ENCODE assay signal across 10 cellular contexts in the genomic region with DNA sequence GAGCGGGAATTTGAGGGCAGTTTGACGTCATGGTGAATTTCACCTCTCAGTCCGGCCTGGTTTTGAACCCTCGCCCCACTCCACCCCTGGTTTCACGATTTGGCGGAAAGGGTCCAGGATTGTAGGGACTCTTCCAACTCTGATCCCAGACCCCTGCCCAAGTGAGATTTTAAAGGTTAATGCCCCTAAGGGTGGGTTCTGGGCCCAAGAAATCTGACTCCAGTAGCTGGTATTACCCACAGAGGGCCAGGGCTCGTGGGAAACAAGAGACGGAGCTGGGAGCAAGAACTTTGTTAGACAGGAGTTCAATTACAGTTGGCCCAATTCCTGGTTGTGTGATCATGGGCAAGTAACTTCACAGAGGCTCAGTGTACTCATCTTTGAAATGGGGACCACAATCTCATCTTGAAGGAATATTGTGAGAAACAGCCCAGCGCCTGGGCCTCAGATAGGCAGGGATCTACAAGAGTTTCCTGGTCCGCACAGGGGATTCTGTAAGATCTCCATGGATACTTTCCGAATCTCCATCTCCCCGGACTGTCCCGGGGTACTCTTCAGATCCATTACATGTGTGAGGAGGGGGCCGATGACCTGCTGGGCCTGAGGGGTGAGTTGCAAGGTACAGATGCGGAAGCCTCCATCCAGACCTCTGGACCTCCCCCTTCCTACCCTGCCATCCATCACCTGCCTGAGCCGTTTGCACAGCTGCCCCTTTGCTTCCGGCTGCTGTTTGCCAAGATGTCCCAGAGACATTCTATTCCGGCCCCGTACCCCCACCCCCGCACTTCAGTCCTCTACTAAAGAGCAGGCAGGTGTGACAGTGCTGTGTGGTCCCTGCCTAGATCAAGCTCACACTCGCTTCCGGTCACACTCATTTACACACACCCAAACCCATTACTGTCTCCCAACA. TPM values are rescaled to one million over a fixed set of nuclear protein-coding genes. Genes with fewer than 3 reads are reported as not detected.
DNase-seq lines count a peak whose midpoint lies in the region; ATAC-seq, FAIRE-seq and TF ChIP-seq lines count a peak whose summit lies in the region.
"Had no signal": no experiment of that assay in that cellular context is flagged by ENCODE, and none has a peak within 500 bp of the region (broad histone marks: within the 10 kb centered on the region; RNA-seq: fewer than 3 reads in every experiment).

No MANE protein-coding gene starts in this region.

- H3K9ac ChIP-seq in astrocyte (ENCODE audit: low read length) (no peak overlapping the region), neural progenitor cell (no peak overlapping the region)

- H3K9me3 Mint-ChIP-seq in astrocyte (ENCODE audit: unreplicated experiment) (peaks cover 2% of the 10 kb centered on the region), neural progenitor cell (no peaks in the 10 kb centered on the region)

- TF ChIP-seq CTCF in astrocyte (IDR thresholded peaks at IDR 0.05; ENCODE audit: insufficient read depth, low read depth, low read length) (no peak), neural progenitor cell (IDR thresholded peaks at IDR 0.05) (no peak)

- peak; percentile 21 for ATAC-seq in GM18511 (IDR thresholded peaks at IDR 0.05; ENCODE audit: unreplicated experiment)
- ATAC-seq in HG03571 (IDR thresholded peaks at IDR 0.05; ENCODE audit: unreplicated experiment), result no peak

- H3K36me3 ChIP-seq in astrocyte (ENCODE audit: insufficient read depth, low read length), result no peaks in the 10 kb centered on the region
- H3K36me3 ChIP-seq in neural progenitor cell, result no peaks in the 10 kb centered on the region

- peaks cover 4% of the 10 kb centered on the region for H3K4me1 Mint-ChIP-seq in astrocyte (ENCODE audit: low read depth, unreplicated experiment)
- H3K4me1 Mint-ChIP-seq in neural progenitor cell, result peaks cover 21% of the 10 kb centered on the region

- peak overlapping the region; percentile 71 for H3K4me2 ChIP-seq in astrocyte (ENCODE audit: low read length)
- H3K4me2 ChIP-seq in neural progenitor cell, result peak overlapping the region; percentile 86

- H3K36me3 Mint-ChIP-seq in astrocyte (ENCODE audit: low read depth, unreplicated experiment) (no peaks in the 10 kb centered on the region), neural progenitor cell (no peaks in the 10 kb centered on the region)

- H3K4me3 Mint-ChIP-seq in astrocyte (ENCODE audit: unreplicated experiment), result peak overlapping the region; percentile 62
- H3K4me3 Mint-ChIP-seq in neural progenitor cell, result peak overlapping the region; percentile 83

- H4K20me1 ChIP-seq in astrocyte (ENCODE audit: insufficient read depth, low read length), result no peaks in the 10 kb centered on the region
- peaks cover 19% of the 10 kb centered on the region for H4K20me1 ChIP-seq in neural progenitor cell (ENCODE audit: low read depth)

- H3K79me2 ChIP-seq in astrocyte (ENCODE audit: insufficient read depth, low read length) (no peaks in the 10 kb centered on the region), neural progenitor cell (ENCODE audit: low read depth) (no peaks in the 10 kb centered on the region)

- H3K4me3 ChIP-seq in astrocyte (ENCODE audit: insufficient read depth, low read depth, low read length), result no peak overlapping the region
- peak overlapping the region; percentile 46 for H3K4me3 ChIP-seq in neural progenitor cell

- H3K4me1 ChIP-seq in astrocyte (ENCODE audit: insufficient read depth, low read length) (peaks cover 11% of the 10 kb centered on the region), neural progenitor cell (peaks cover 22% of the 10 kb centered on the region)

- H3K9me3 ChIP-seq in astrocyte (ENCODE audit: insufficient read depth, low read depth, low read length), result no peaks in the 10 kb centered on the region
- no peaks in the 10 kb centered on the region for H3K9me3 ChIP-seq in neural progenitor cell (ENCODE audit: low read depth)

- H3K27me3 Mint-ChIP-seq in astrocyte (ENCODE audit: low read depth, unreplicated experiment) (peaks cover 89% of the 10 kb centered on the region), neural progenitor cell (ENCODE audit: insufficient read depth, low read depth) (peaks cover 54% of the 10 kb centered on the region)

- peaks cover 19% of the 10 kb centered on the region for H3F3A ChIP-seq in neural progenitor cell (ENCODE audit: low read depth)

- H3K27ac ChIP-seq in astrocyte (ENCODE audit: low read depth, low read length), result no peak overlapping the region
- no peak overlapping the region for H3K27ac ChIP-seq in neural progenitor cell
- H3K27ac ChIP-seq: HL-60 had no signal

- H2AFZ ChIP-seq in astrocyte (ENCODE audit: low read depth, low read length) (no peak overlapping the region), neural progenitor cell (replicated peaks) (no peak overlapping the region)

- peaks cover 68% of the 10 kb centered on the region for H3K27me3 ChIP-seq in astrocyte (ENCODE audit: insufficient read depth, low read length)
- H3K27me3 ChIP-seq in neural progenitor cell, result peaks cover 100% of the 10 kb centered on the region

- DNase-seq in NCI-H1105 (lab: John Stamatoyannopoulos, UW), result peak; percentile 63
- DNase-seq in astrocyte (ENCODE audit: low read depth), result no peak
- DNase-seq in neural progenitor cell (ENCODE audit: low spot score), result peak; percentile 15
- DNase-seq in NCI-H1930 (lab: John Stamatoyannopoulos, UW), result no peak
- no peak for DNase-seq in H4 (ENCODE audit: low spot score)
- no peak for DNase-seq in epidermal melanocyte (ENCODE audit: insufficient read length, low spot score)

- no peak for FAIRE-seq in astrocyte (lab: Jason Lieb, UNC)

- H3K27ac Mint-ChIP-seq in astrocyte (ENCODE audit: unreplicated experiment), result no peak overlapping the region
- no peak overlapping the region for H3K27ac Mint-ChIP-seq in neural progenitor cell

RNA-seq across cellular contexts. Expression of gene CALCA, which starts 0.7 kb away (rescaled TPM):
- not detected in 2 replicates for total RNA-seq in astrocyte
- not detected in 2 replicates for total RNA-seq in neural progenitor cell (ENCODE audit: low replicate concordance)
- 0.14 TPM in 1 of 2 replicates, not detected in the other for total RNA-seq in H4 (2014; rRNA removed; shearing (Covaris generic))
- total RNA-seq: skeletal muscle tissue had no signal

Comparison
In these comparisons a context has a peak if more than half of its experiments do, and no peak if none do; other contexts are left out.
1. DNase-seq: peak in NCI-H1105 (single experiment) and neural progenitor cell (single experiment); none in astrocyte (single experiment), NCI-H1930 (0 of 2), H4 (single experiment) and epidermal melanocyte (single experiment).